ENCODE assay signal across 14 cellular contexts in the genomic region with DNA sequence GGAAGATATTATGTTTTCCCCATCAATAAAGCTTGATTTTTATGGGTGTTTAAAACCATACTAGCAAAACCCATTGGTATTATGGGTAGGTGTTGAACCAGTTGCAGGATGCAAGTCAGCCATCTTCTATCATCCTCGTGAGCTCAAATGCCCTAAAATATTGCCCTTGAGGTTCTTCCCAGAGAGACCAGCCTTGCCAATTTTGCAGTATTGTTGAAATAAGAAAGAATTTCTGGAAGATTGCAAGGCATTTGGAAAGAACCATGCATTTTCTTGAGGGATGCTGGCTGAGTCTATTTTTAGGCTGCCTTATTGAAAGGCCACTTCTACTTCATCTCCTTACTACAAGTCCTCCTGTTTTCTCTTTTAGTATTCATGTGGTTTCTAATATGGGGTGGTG.
"Had no signal": no experiment of that assay in that cellular context is flagged by ENCODE, and none has a peak within 500 bp of the region (broad histone marks: within the 10 kb centered on the region; RNA-seq: fewer than 3 reads in every experiment).

No MANE protein-coding gene starts in this region.

- H3K4me3 Mint-ChIP-seq: activated naive CD4-positive, alpha-beta T cell treated with anti-CD3 and anti-CD28 coated beads, Interleukin-2, amount 10 ng/mL, durations not matched to agents 7 days and 5 days; activated T-helper 17 cell treated with anti-CD3 and anti-CD28 coated beads, Interleukin-2, amount 50 U/mL, for 72 hours; nephron progenitor cell; stimulated activated naive CD8-positive, alpha-beta T cell treated with anti-CD3 and anti-CD28 coated beads, Interleukin-15, Interleukin-2, amounts not matched to agents 100 ng/mL and 50 ng/mL, for 24 hours had no signal

- H3K9me3 ChIP-seq: adrenal gland, uterus had no signal

- H3K27ac ChIP-seq: adrenal gland, brain microvascular endothelial cell, VCaP had no signal

- H3K4me3 ChIP-seq: adrenal gland, uterus had no signal

- H3K27me3 ChIP-seq: adrenal gland, brain microvascular endothelial cell, uterus had no signal

- H3K4me1 Mint-ChIP-seq: activated naive CD4-positive, alpha-beta T cell treated with anti-CD3 and anti-CD28 coated beads, Interleukin-2, amount 10 ng/mL, durations not matched to agents 7 days and 5 days; activated T-helper 17 cell treated with anti-CD3 and anti-CD28 coated beads, Interleukin-2, amount 50 U/mL, for 72 hours; nephron progenitor cell had no signal

- DNase-seq: activated CD4-positive, alpha-beta T cell treated with anti-CD3 and anti-CD28 coated beads for 48 hours; activated CD8-positive, alpha-beta memory T cell treated with anti-CD3 and anti-CD28 coated beads for 24 hours; activated naive CD4-positive, alpha-beta T cell treated with anti-CD3 and anti-CD28 coated beads, Interleukin-2, amount 10 ng/mL, durations not matched to agents 7 days and 5 days; adrenal gland; brain microvascular endothelial cell; hypothalamus; nephron progenitor cell; stimulated activated CD4-positive, alpha-beta T cell treated with anti-CD3 and anti-CD28 coated beads, Interleukin-4, amount 100 ng/mL, for 1 hour; stimulated activated CD8-positive, alpha-beta memory T cell treated with anti-CD3 and anti-CD28 coated beads, Interleukin-4, amount 100 ng/mL, for 48 hours; T-helper 9 cell; uterus had no signal

- H3K36me3 Mint-ChIP-seq: activated naive CD4-positive, alpha-beta T cell treated with anti-CD3 and anti-CD28 coated beads, Interleukin-2, amount 10 ng/mL, durations not matched to agents 7 days and 5 days had no signal

- H3K36me3 ChIP-seq: adrenal gland, brain microvascular endothelial cell, uterus had no signal

- H3K27ac Mint-ChIP-seq: activated naive CD4-positive, alpha-beta T cell treated with anti-CD3 and anti-CD28 coated beads, Interleukin-2, amount 10 ng/mL, durations not matched to agents 7 days and 5 days; activated T-helper 17 cell treated with anti-CD3 and anti-CD28 coated beads, Interleukin-2, amount 50 U/mL, for 72 hours; nephron progenitor cell; stimulated activated naive CD8-positive, alpha-beta T cell treated with anti-CD3 and anti-CD28 coated beads, Interleukin-15, Interleukin-2, amounts not matched to agents 100 ng/mL and 50 ng/mL, for 24 hours had no signal

- H3K4me1 ChIP-seq: adrenal gland had no signal

- ATAC-seq: activated T-helper 17 cell treated with anti-CD3 and anti-CD28 coated beads, Interleukin-2, amount 50 U/mL, for 72 hours had no signal

- H3K27me3 Mint-ChIP-seq: stimulated activated naive CD8-positive, alpha-beta T cell treated with anti-CD3 and anti-CD28 coated beads, Interleukin-15, Interleukin-2, amounts not matched to agents 100 ng/mL and 50 ng/mL, for 24 hours had no signal
